In the genomic region with DNA sequence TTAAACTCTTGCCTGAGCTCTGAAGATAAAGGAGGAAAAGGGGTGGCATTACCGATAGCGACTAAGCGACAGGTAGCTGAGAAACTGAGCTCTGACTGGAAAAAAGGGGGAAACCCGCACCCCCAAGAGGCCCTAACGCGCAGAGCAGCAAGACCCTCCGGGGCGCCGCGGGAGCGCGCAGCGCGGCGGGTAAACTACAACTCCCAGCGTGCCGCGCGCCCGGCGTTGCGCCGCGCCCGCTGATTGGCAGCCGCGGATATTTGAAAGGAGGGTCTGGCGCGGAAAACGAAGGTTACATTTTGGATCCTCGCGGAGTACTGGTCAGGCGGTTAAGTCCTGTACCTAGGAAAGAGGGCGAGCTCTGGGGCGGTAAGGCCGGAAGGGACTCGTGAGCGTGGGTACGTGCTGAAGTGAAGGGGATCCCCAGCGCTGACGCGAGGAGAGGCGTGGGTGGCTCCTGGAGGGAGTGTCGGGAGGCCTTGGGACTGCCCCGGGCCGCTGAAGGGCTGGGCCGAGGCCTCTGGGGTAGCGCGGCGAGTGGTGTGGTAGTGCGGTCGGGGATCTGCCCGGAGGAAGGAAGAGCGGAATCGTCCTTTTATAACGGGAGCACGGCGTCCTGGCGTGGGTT, we compare ENCODE assay signal across 8 cellular contexts. TPM values are rescaled to one million over a fixed set of nuclear protein-coding genes. Genes with fewer than 3 reads are reported as not detected.
A peak's percentile ranks its signal among the peaks of the same experiment; 100 is the strongest.
DNase-seq lines count a peak whose midpoint lies in the region; ATAC-seq and TF ChIP-seq lines count a peak whose summit lies in the region.

A gene (plus strand): TSS at position 291 of the 628 bp plus-strand sequence. CDS start 468 bp downstream, outside the sequence.

- H3K9me2 ChIP-seq in GM23248 (ENCODE audit: insufficient read depth) (no peaks in the 10 kb centered on the region), Karpas-422 (replicated peaks; ENCODE audit: insufficient read depth, low read length) (no peaks in the 10 kb centered on the region)

- no peaks in the 10 kb centered on the region for H3F3A ChIP-seq in GM23248 (ENCODE audit: insufficient read depth)

- WGBS in GM23248 (ENCODE audit: low coverage in 1 of 2, low lambda C conversion rate in 2 of 2, missing lambda C conversion rate in 2 of 2), 2 experiments = 1 to 2% methylated on average over 54 to 57 of the region's 59 CpGs
- 0 to 1% methylated on average over 43 to 59 of the region's 59 CpGs for WGBS in thyroid gland, 2 donors

- H3K9ac ChIP-seq in GM23248 (peak within 1 kb of the TSS; percentile 75), Karpas-422 (ENCODE audit: low read length) (peak within 1 kb of the TSS; percentile 82)

- DNase-seq in G401 (ENCODE audit: low spot score) = peak; percentile 69
- peak; percentile 90 for DNase-seq in GM23248
- DNase-seq in Karpas-422 = peak; percentile 94
- DNase-seq in SIG-M5 treated with dmso at 0.1 percent for 504 hours (lab: John Stamatoyannopoulos, UW; ENCODE audit: unreplicated experiment) = peak; percentile 82
- peak; percentile 76 for DNase-seq in activated gamma-delta T cell treated with Interleukin-2 at 50 U/mL for 16 hours
- DNase-seq in germinal center (ENCODE audit: low spot score) = peak; percentile 93
- peak; percentile 52 for DNase-seq in omental fat pad (ENCODE audit: low spot score)
- peak; percentile 65 to 67 for DNase-seq in thyroid gland

- H3K4me1 ChIP-seq in GM23248 (ENCODE audit: insufficient read depth) (peaks cover 5% of the 10 kb centered on the region; the same call in 1 of the 2 replicates), Karpas-422 (ENCODE audit: low read length) (peaks cover 24% of the 10 kb centered on the region), thyroid gland (peaks cover 0 to 5% of the 10 kb centered on the region in 2 donors)

- intact Hi-C loops in thyroid gland (cut with DNase I) = no loop called here

- H4K20me1 ChIP-seq in GM23248 (ENCODE audit: insufficient read depth) = no peaks in the 10 kb centered on the region
- no peaks in the 10 kb centered on the region for H4K20me1 ChIP-seq in Karpas-422 (ENCODE audit: insufficient read depth, low read depth, low read length)

- H3K79me2 ChIP-seq in GM23248 (ENCODE audit: insufficient read depth) (peaks cover 31% of the 10 kb centered on the region), Karpas-422 (ENCODE audit: low read length) (peaks cover 26% of the 10 kb centered on the region)

- no peaks in the 10 kb centered on the region for H3K27me3 ChIP-seq in GM23248 (replicated peaks; ENCODE audit: insufficient read depth)
- no peaks in the 10 kb centered on the region for H3K27me3 ChIP-seq in Karpas-422 (ENCODE audit: low read length)
- no peaks in the 10 kb centered on the region for H3K27me3 ChIP-seq in thyroid gland

- TF ChIP-seq POLR2A in thyroid gland (IDR thresholded peaks at IDR 0.05) = no peak

- peak within 1 kb of the TSS; percentile 97 for H3K4me2 ChIP-seq in GM23248 (ENCODE audit: unreplicated experiment)
- peak within 1 kb of the TSS; percentile 67 for H3K4me2 ChIP-seq in Karpas-422 (ENCODE audit: low read depth, low read length, poor library complexity, severe bottlenecking)

- in situ Hi-C loops in G401 (cut with HindIII; ENCODE audit: low sequenced_read_pairs) = no loop called here
- in situ Hi-C loops in GM23248 (cut with MboI) = no loop called here

- H2AFZ ChIP-seq in GM23248 = peak within 1 kb of the TSS; percentile 98
- peak within 1 kb of the TSS; percentile 69 for H2AFZ ChIP-seq in Karpas-422 (ENCODE audit: low read length)

- H3K27ac ChIP-seq in GM23248 (peak within 1 kb of the TSS; percentile 36), Karpas-422 (ENCODE audit: low read length) (peak within 1 kb of the TSS; percentile 21; the same call in 1 of the 2 replicates), thyroid gland (peak within 1 kb of the TSS in 1 of 3 donors; percentile 13)

- H3K36me3 ChIP-seq in GM23248 (ENCODE audit: low read depth) (no peaks in the 10 kb centered on the region), Karpas-422 (ENCODE audit: insufficient read depth, low read length) (peaks cover 4% of the 10 kb centered on the region; the same call in 1 of the 2 replicates), thyroid gland (no peaks in the 10 kb centered on the region)

- H3K4me3 ChIP-seq in GM23248 (peak within 1 kb of the TSS; percentile 85), Karpas-422 (ENCODE audit: low read length) (peak within 1 kb of the TSS; percentile 87), thyroid gland (replicated peaks in 1 of 3) (peak within 1 kb of the TSS; percentile 11 to 49 (median 28))

- peak; percentile 94 for ATAC-seq in omental fat pad (ENCODE audit: low FRiP score)

- H3K9me3 ChIP-seq in GM23248 (ENCODE audit: low read depth) (no peaks in the 10 kb centered on the region), Karpas-422 (ENCODE audit: low read length) (no peaks in the 10 kb centered on the region), thyroid gland (no peaks in the 10 kb centered on the region)

- TF ChIP-seq CTCF in omental fat pad (IDR thresholded peaks at IDR 0.05) (no peak), thyroid gland (IDR thresholded peaks at IDR 0.05) (peak in 3 of 6 experiments; percentile 10 to 46 (median 15))

RNA-seq across cellular contexts. Expression of the gene that starts here (rescaled TPM):
- total RNA-seq in G401 (2014; rRNA removed; shearing (Covaris generic)) = 21.8 and 23.1 TPM in 2 replicates
- 5.6 and 8.5 TPM in 2 replicates for total RNA-seq in GM23248 (2014; rRNA removed; shearing (Covaris generic))
- 2.0 and 3.3 TPM in 2 replicates for polyA plus RNA-seq in GM23248 (2016; fragmentation: Nextera tagmentation; extraction: Ambion mirVana)
- 9.4 and 22.8 TPM in 2 replicates for total RNA-seq in Karpas-422 (2014; rRNA removed; shearing (Covaris generic); ENCODE audit: low replicate concordance)
- 1 to 10 TPM in 1 of 4 donors, under 1 TPM in 3; 0.63 to 2.0 (median 0.90) TPM for total RNA-seq in omental fat pad
- total RNA-seq in thyroid gland = 1 to 10 TPM in 1 of 4 donors, under 1 TPM in 3; 0.13 to 1.5 (median 0.52) TPM

Comparison
In these comparisons a context has a peak if more than half of its experiments do, and no peak if none do; other contexts are left out.
1. H3K4me3 ChIP-seq: peak in every context shown above with its lines; median percentile 87 in Karpas-422; 85 in GM23248; 28 in thyroid gland.